In the genomic region with DNA sequence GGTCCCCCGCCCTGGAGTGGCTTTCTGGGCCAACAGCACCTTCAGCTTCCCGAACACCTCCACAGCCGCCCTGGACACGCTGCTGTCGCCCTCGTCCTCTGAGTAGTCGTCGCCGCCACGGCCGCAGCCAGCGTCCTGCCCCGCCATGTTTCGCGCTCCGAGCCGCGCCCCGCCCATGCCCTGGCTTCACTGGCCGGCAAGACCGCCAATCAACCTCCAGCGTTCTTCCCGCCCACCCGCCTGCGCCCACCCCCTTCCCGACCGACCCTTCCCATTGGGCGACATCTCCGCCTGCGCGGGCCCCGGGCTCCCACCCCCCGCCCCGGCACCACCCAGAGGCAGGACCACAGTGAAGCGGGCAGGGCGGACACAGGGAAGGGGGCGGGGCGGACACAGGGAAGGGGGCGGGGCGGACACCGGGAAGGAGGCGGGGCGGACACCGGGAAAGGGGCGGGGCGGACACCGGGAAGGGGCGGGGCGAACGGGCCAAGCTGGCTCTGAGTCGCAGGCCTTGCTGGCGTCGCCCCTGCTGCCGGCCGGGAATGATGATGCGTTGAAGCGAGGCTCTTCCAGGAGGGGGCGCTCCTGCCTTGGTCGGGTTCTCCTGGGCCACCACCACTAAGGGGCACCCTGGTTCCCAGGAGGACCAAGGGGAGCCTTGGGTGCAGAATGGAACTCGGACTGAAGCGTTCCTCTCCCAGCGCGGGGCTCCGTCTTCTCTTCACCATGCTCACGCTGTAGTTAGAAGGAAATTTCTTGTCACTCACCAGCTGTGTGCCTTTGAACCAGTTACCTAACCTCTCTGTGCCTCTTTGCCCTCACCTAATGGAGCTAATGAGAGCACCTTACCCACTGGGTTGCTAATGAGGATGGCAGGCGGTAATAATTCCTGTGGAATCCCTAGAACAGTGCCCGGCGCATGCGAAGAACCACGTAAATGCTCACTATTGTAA, we compare ENCODE assay signal across 8 cellular contexts. TPM values are rescaled to one million over a fixed set of nuclear protein-coding genes. Genes with fewer than 3 reads are reported as not detected.
DNase-seq lines count a peak whose midpoint lies in the region; ATAC-seq and TF ChIP-seq lines count a peak whose summit lies in the region.

A gene (minus strand): TSS at position 166 of the 953 bp plus-strand sequence. CDS start 19 bp downstream, at position 147.

- no peaks in the 10 kb centered on the region for H3K36me3 Mint-ChIP-seq in HFFc6 (ENCODE audit: low read depth)
- no peaks in the 10 kb centered on the region for H3K36me3 Mint-ChIP-seq in activated naive CD4-positive, alpha-beta T cell treated with anti-CD3 and anti-CD28 coated beads for 36 hours (ENCODE audit: low read depth)

- peaks cover 0 to 3% of the 10 kb centered on the region in 2 donors for H3K36me3 ChIP-seq in gastroesophageal sphincter

- TF ChIP-seq POLR2A in gastroesophageal sphincter (IDR thresholded peaks at IDR 0.05): peak; percentile 34 to 49

- H3K9me3 ChIP-seq in gastroesophageal sphincter: no peaks in the 10 kb centered on the region

- H3K27me3 ChIP-seq in gastroesophageal sphincter: no peaks in the 10 kb centered on the region

- H3K27ac Mint-ChIP-seq in HFFc6: peak within 1 kb of the TSS; percentile 45
- H3K27ac Mint-ChIP-seq in activated naive CD4-positive, alpha-beta T cell treated with anti-CD3 and anti-CD28 coated beads for 36 hours: peak within 1 kb of the TSS; percentile 77

- H3K4me1 Mint-ChIP-seq in HFFc6 (ENCODE audit: low read depth): peaks cover 17% of the 10 kb centered on the region; the same call in 1 of the 2 replicates
- H3K4me1 Mint-ChIP-seq in activated naive CD4-positive, alpha-beta T cell treated with anti-CD3 and anti-CD28 coated beads for 36 hours (ENCODE audit: low read depth): peaks cover 15% of the 10 kb centered on the region

- H3K27me3 Mint-ChIP-seq in HFFc6 (ENCODE audit: insufficient read depth): no peaks in the 10 kb centered on the region
- no peaks in the 10 kb centered on the region for H3K27me3 Mint-ChIP-seq in activated naive CD4-positive, alpha-beta T cell treated with anti-CD3 and anti-CD28 coated beads for 36 hours (ENCODE audit: low read depth)

- peak within 1 kb of the TSS; percentile 90 for H3K4me3 Mint-ChIP-seq in HFFc6
- H3K4me3 Mint-ChIP-seq in activated naive CD4-positive, alpha-beta T cell treated with anti-CD3 and anti-CD28 coated beads for 36 hours: peak within 1 kb of the TSS; percentile 78

- intact Hi-C loops in activated naive CD4-positive, alpha-beta T cell treated with anti-CD3 and anti-CD28 coated beads for 36 hours (cut with micrococcal nuclease): loop anchor here (1.0 to 5.0 kb wide), 7 partner anchors 37 to 640 kb away; a partner anchor contains a TSS

- ATAC-seq in gastroesophageal sphincter: peak; percentile 91

- H3K9me3 Mint-ChIP-seq in HFFc6: no peaks in the 10 kb centered on the region
- no peaks in the 10 kb centered on the region for H3K9me3 Mint-ChIP-seq in activated naive CD4-positive, alpha-beta T cell treated with anti-CD3 and anti-CD28 coated beads for 36 hours

- peak within 1 kb of the TSS in 3 of 4 donors; percentile 76 to 83 (median 82) for H3K27ac ChIP-seq in gastroesophageal sphincter

- peak; percentile 77 for DNase-seq in HFFc6
- DNase-seq in NAMALWA (ENCODE audit: low spot score): peak; percentile 88
- DNase-seq in SK-N-DZ (ENCODE audit: low spot score): peak; percentile 81
- peak; percentile 93 for DNase-seq in activated naive CD4-positive, alpha-beta T cell treated with anti-CD3 and anti-CD28 coated beads for 36 hours
- DNase-seq in nucleus accumbens (lab: John Stamatoyannopoulos, UW): peak; percentile 41 to 97 (median 88)
- peak; percentile 87 for DNase-seq in superior temporal gyrus (ENCODE audit: extremely low spot score)

- 0 to 28% methylated on average over 3 to 18 of the region's 70 CpGs for WGBS in gastroesophageal sphincter (ENCODE audit: low coverage in 1 of 2), 2 donors

- TF ChIP-seq EP300 in gastroesophageal sphincter (IDR thresholded peaks at IDR 0.05): no peak

- H3K4me3 ChIP-seq in GM08714 (ENCODE audit: low read length) (peak within 1 kb of the TSS; percentile 69; the same call in 1 of the 2 replicates), gastroesophageal sphincter (peak within 1 kb of the TSS; percentile 51 to 69)

- H3K4me1 ChIP-seq in gastroesophageal sphincter: peaks cover 0 to 44% (median 7%) of the 10 kb centered on the region in 3 donors

- TF ChIP-seq CTCF in HFFc6 (IDR thresholded peaks at IDR 0.05) (peak; percentile 83), gastroesophageal sphincter (IDR thresholded peaks at IDR 0.05) (peak in 3 of 4 experiments; percentile 60 to 77 (median 72))

- CTCF ChIA-PET in activated naive CD4-positive, alpha-beta T cell treated with anti-CD3 and anti-CD28 coated beads for 36 hours (lab: Charles Lee): interaction anchor here (0.9 to 6.5 kb wide), 2 partner anchors 20 to 36 kb away, joined by 3 to 61 read pairs; no protein-coding TSS in a partner anchor

RNA-seq across cellular contexts. Expression of the gene that starts here (rescaled TPM):
- 10 to 100 TPM; 20.3 to 32.0 (median 28.2) TPM for total RNA-seq in HFFc6 (2021; fragmentation: NEBNext Ultra II Directional; extraction: Animal tissue kit (Norgen Biotek cat#: 25700))
- 59.1 and 84.3 TPM in 2 replicates for polyA plus RNA-seq in SK-N-DZ (2014; cell fraction: cytosol; rRNA removed)
- polyA plus RNA-seq in SK-N-DZ (2014; cell fraction: nucleus; rRNA removed): 76.1 and 108 TPM in 2 replicates
- total RNA-seq in activated naive CD4-positive, alpha-beta T cell treated with anti-CD3 and anti-CD28 coated beads for 36 hours: 10 to 100 TPM; 63.5 to 68.5 TPM
- total RNA-seq in gastroesophageal sphincter: 10 to 100 TPM; 20.2 to 34.0 (median 28.3) TPM

Comparison
In these comparisons a context has a peak if more than half of its experiments do, and no peak if none do; other contexts are left out.
1. Peak in every context shown above with its lines: DNase-seq, ATAC-seq, H3K4me3 ChIP-seq and H3K27ac ChIP-seq.